ENCODE assay signal across 14 cellular contexts in genomic region chr2:231296401-231296800, GRCh38.
"Had no signal": no experiment of that assay in that cellular context is flagged by ENCODE, and none has a peak within 500 bp of the region (broad histone marks: within the 10 kb centered on the region; RNA-seq: fewer than 3 reads in every experiment).

No MANE protein-coding gene starts in this region.

- H3K27ac ChIP-seq: right lobe of liver, skin epidermis, vagina had no signal

- FAIRE-seq: frontal cortex, pancreas had no signal

- H3K27ac Mint-ChIP-seq: activated CD4-positive, alpha-beta T cell treated with anti-CD3 and anti-CD28 coated beads for 36 hours; activated T-helper 2 cell treated with anti-CD3 and anti-CD28 coated beads, Interferon-gamma antibody, Interleukin-2, Interleukin-4, amounts not matched to agents 10 μg/mL and 5 μg/mL and 100 μg/mL, durations not matched to agents 14 hours and 24 hours and 36 hours; T-helper 1 cell treated with Interleukin-12 subunit alpha and Interleukin-12 subunit beta and Interleukin-4 antibody, amounts not matched to agents 30 μg/mL and 1 μg/mL, for 36 hours had no signal

- H3K4me3 Mint-ChIP-seq: activated B cell treated with CpG ODN at 0.5 μM for 24 hours; activated CD4-positive, alpha-beta T cell treated with anti-CD3 and anti-CD28 coated beads for 36 hours; activated T-cell treated with anti-CD3 and anti-CD28 coated beads, Interleukin-2, amount 50 U/mL, for 4 hours; stimulated activated naive B cell treated with anti-CD40 and anti-IgM and Interleukin-4, amounts not matched to agents 10 μg/mL and 1 μg/mL and 100 μg/mL, for 72 hours; T-helper 1 cell treated with Interleukin-12 subunit alpha and Interleukin-12 subunit beta and Interleukin-4 antibody, amounts not matched to agents 30 μg/mL and 1 μg/mL, for 36 hours had no signal

- H3K27me3 Mint-ChIP-seq: activated B cell treated with CpG ODN at 0.5 μM for 24 hours; activated CD4-positive, alpha-beta T cell treated with anti-CD3 and anti-CD28 coated beads for 36 hours; stimulated activated naive B cell treated with anti-CD40 and anti-IgM and Interleukin-4, amounts not matched to agents 10 μg/mL and 1 μg/mL and 100 μg/mL, for 72 hours had no signal

- DNase-seq: activated CD4-positive, alpha-beta T cell treated with anti-CD3 and anti-CD28 coated beads, Interleukin-2, amount 50 U/mL, for 4 hours; activated T-cell treated with anti-CD3 and anti-CD28 coated beads, Interleukin-2, amount 50 U/mL, for 4 hours; effector memory CD4-positive, alpha-beta T cell; stimulated activated naive B cell treated with anti-CD40 and anti-IgM and Interleukin-4, amounts not matched to agents 10 μg/mL and 1 μg/mL and 100 μg/mL, for 72 hours had no signal

- H3K4me1 Mint-ChIP-seq: activated CD4-positive, alpha-beta T cell treated with anti-CD3 and anti-CD28 coated beads for 36 hours had no signal

- H3K9me3 Mint-ChIP-seq: activated B cell treated with CpG ODN at 0.5 μM for 24 hours; activated T-cell treated with anti-CD3 and anti-CD28 coated beads, Interleukin-2, amount 50 U/mL, for 4 hours; activated T-helper 2 cell treated with anti-CD3 and anti-CD28 coated beads, Interferon-gamma antibody, Interleukin-2, Interleukin-4, amounts not matched to agents 10 μg/mL and 5 μg/mL and 100 μg/mL, durations not matched to agents 14 hours and 24 hours and 36 hours; stimulated activated naive B cell treated with anti-CD40 and anti-IgM and Interleukin-4, amounts not matched to agents 10 μg/mL and 1 μg/mL and 100 μg/mL, for 72 hours; T-helper 1 cell treated with Interleukin-12 subunit alpha and Interleukin-12 subunit beta and Interleukin-4 antibody, amounts not matched to agents 30 μg/mL and 1 μg/mL, for 36 hours had no signal

- H3K4me3 ChIP-seq: mucosa of descending colon, pancreas, right lobe of liver, skin epidermis, vagina had no signal

- H3K4me1 ChIP-seq: right lobe of liver, vagina had no signal

- H3K36me3 ChIP-seq: pancreas, right lobe of liver, vagina had no signal

- H3K27me3 ChIP-seq: pancreas, right lobe of liver, vagina had no signal

- H3K9me3 ChIP-seq: mucosa of descending colon, pancreas, right lobe of liver, vagina had no signal
